In genomic region chr7:158094046-158094445, GRCh38 we compare ENCODE assay signal across 29 cellular contexts.
"Had no signal": no experiment of that assay in that cellular context is flagged by ENCODE, and none has a peak within 500 bp of the region (broad histone marks: within the 10 kb centered on the region; RNA-seq: fewer than 3 reads in every experiment).

No MANE protein-coding gene starts in this region.

- ATAC-seq: foreskin keratinocyte; gastroesophageal sphincter; heart right ventricle; left ventricle myocardium superior; mucosa of descending colon; natural killer cell treated with Interleukin-12 subunit alpha and Interleukin-12 subunit beta and Interleukin-15 and Interleukin-18, amount 100 ng/mL, for 72 hours; stimulated activated naive B cell treated with anti-CD40 and anti-IgM and Interleukin-4, amounts not matched to agents 10 μg/mL and 1 μg/mL and 100 μg/mL, for 72 hours; upper lobe of right lung had no signal

- H3K4me3 Mint-ChIP-seq: memory B cell; mesothelial cell of epicardium; naive B cell; natural killer cell treated with Interleukin-12 subunit alpha and Interleukin-12 subunit beta and Interleukin-15 and Interleukin-18, amount 100 ng/mL, for 72 hours; neural crest cell; stimulated activated naive B cell treated with anti-CD40 and anti-IgM and Interleukin-4, amounts not matched to agents 10 μg/mL and 1 μg/mL and 100 μg/mL, for 72 hours; stimulated activated naive CD8-positive, alpha-beta T cell treated with anti-CD3 and anti-CD28 coated beads, Interleukin-15, Interleukin-2, amounts not matched to agents 100 ng/mL and 50 ng/mL, for 24 hours had no signal

- H3K36me3 ChIP-seq: esophagus muscularis mucosa, gastroesophageal sphincter, heart right ventricle, neutrophil, prostate gland, right atrium auricular region, suprapubic skin, transverse colon, upper lobe of right lung, uterus had no signal

- DNase-seq: cerebellar nuclear complex; effector CD8-positive, alpha-beta T cell; foreskin keratinocyte; heart right ventricle; hippocampal formation; left ventricle myocardium superior; mucosa of descending colon; naive B cell; stimulated activated CD4-positive, alpha-beta T cell treated with anti-CD3 and anti-CD28 coated beads, Interleukin-15, amount 100 ng/mL, for 24 hours; stimulated activated CD4-positive, alpha-beta T cell treated with anti-CD3 and anti-CD28 coated beads, Interleukin-2, amount 100 ng/mL, for 48 hours; stimulated activated naive B cell treated with anti-CD40 and anti-IgM and Interleukin-4, amounts not matched to agents 10 μg/mL and 1 μg/mL and 100 μg/mL, for 72 hours; transverse colon; uterus had no signal

- H3K4me3 ChIP-seq: dorsolateral prefrontal cortex, esophagus muscularis mucosa, gastroesophageal sphincter, heart right ventricle, lung, mucosa of descending colon, prostate gland, right atrium auricular region, skin epidermis, suprapubic skin, transverse colon, upper lobe of right lung, uterus had no signal

- H3K4me1 Mint-ChIP-seq: memory B cell; mesothelial cell of epicardium; naive B cell; neural crest cell; stimulated activated naive B cell treated with anti-CD40 and anti-IgM and Interleukin-4, amounts not matched to agents 10 μg/mL and 1 μg/mL and 100 μg/mL, for 72 hours had no signal

- H3K27ac Mint-ChIP-seq: memory B cell; mesothelial cell of epicardium; naive B cell; natural killer cell treated with Interleukin-12 subunit alpha and Interleukin-12 subunit beta and Interleukin-15 and Interleukin-18, amount 100 ng/mL, for 72 hours; stimulated activated naive B cell treated with anti-CD40 and anti-IgM and Interleukin-4, amounts not matched to agents 10 μg/mL and 1 μg/mL and 100 μg/mL, for 72 hours; stimulated activated naive CD8-positive, alpha-beta T cell treated with anti-CD3 and anti-CD28 coated beads, Interleukin-15, Interleukin-2, amounts not matched to agents 100 ng/mL and 50 ng/mL, for 24 hours had no signal

- H3K4me1 ChIP-seq: esophagus muscularis mucosa, foreskin keratinocyte, gastroesophageal sphincter, heart right ventricle, parathyroid adenoma, prostate gland, right atrium auricular region, suprapubic skin, transverse colon, upper lobe of right lung, uterus had no signal

- H3K9me3 ChIP-seq: esophagus muscularis mucosa, gastroesophageal sphincter, heart right ventricle, mucosa of descending colon, neutrophil, prostate gland, right atrium auricular region, suprapubic skin, transverse colon, upper lobe of right lung, uterus had no signal

- H3K27me3 ChIP-seq: dorsolateral prefrontal cortex, esophagus muscularis mucosa, foreskin keratinocyte, gastroesophageal sphincter, neutrophil, right atrium auricular region, suprapubic skin, transverse colon, upper lobe of right lung, uterus had no signal

- H3K27ac ChIP-seq: dorsolateral prefrontal cortex, esophagus muscularis mucosa, foreskin keratinocyte, gastroesophageal sphincter, heart right ventricle, neutrophil, parathyroid adenoma, prostate gland, right atrium auricular region, suprapubic skin, transverse colon, upper lobe of right lung, uterus had no signal

- H3K9me3 Mint-ChIP-seq: stimulated activated naive CD8-positive, alpha-beta T cell treated with anti-CD3 and anti-CD28 coated beads, Interleukin-15, Interleukin-2, amounts not matched to agents 100 ng/mL and 50 ng/mL, for 24 hours had no signal

- H3K27me3 Mint-ChIP-seq: memory B cell; naive B cell; natural killer cell treated with Interleukin-12 subunit alpha and Interleukin-12 subunit beta and Interleukin-15 and Interleukin-18, amount 100 ng/mL, for 72 hours; stimulated activated naive B cell treated with anti-CD40 and anti-IgM and Interleukin-4, amounts not matched to agents 10 μg/mL and 1 μg/mL and 100 μg/mL, for 72 hours; stimulated activated naive CD8-positive, alpha-beta T cell treated with anti-CD3 and anti-CD28 coated beads, Interleukin-15, Interleukin-2, amounts not matched to agents 100 ng/mL and 50 ng/mL, for 24 hours had no signal
